ENCODE assay signal across 1 cellular context in genomic region chr13:27472441-27472840, GRCh38.
TF ChIP-seq lines count a peak whose summit lies in the region.

No MANE protein-coding gene starts in this region.

TF ChIP-seq in HepG2, 621 proteins besides CTCF, POLR2A, EP300 and RAD21:
- TF ChIP-seq ZFP41 (CRISPR knock-in tag; IDR thresholded peaks at IDR 0.05; ENCODE audit: borderline replicate concordance) (no peak), PHB2 (IDR thresholded peaks at IDR 0.05; ENCODE audit: partially characterized antibody) (no peak), ZHX1 (CRISPR knock-in tag; IDR thresholded peaks at IDR 0.05; ENCODE audit: low read depth) (no peak), ZNF709 (CRISPR knock-in tag; IDR thresholded peaks at IDR 0.05) (no peak), GFI1 (CRISPR knock-in tag; IDR thresholded peaks at IDR 0.05; ENCODE audit: borderline replicate concordance) (no peak), MAFG (CRISPR knock-in tag; IDR thresholded peaks at IDR 0.05) (no peak), SATB2 (CRISPR knock-in tag; IDR thresholded peaks at IDR 0.05) (no peak), KLF6 (CRISPR knock-in tag; IDR thresholded peaks at IDR 0.05) (no peak), ZNF891 (CRISPR knock-in tag; IDR thresholded peaks at IDR 0.05) (no peak), CREB1 (IDR thresholded peaks at IDR 0.05) (no peak), CREB1 (CRISPR knock-in tag; IDR thresholded peaks at IDR 0.05) (no peak), ZFP62 (CRISPR knock-in tag; IDR thresholded peaks at IDR 0.05) (no peak)
